18 cellular contexts compared by ENCODE assay signal in genomic region chr13:31891472-31891871, GRCh38.
DNase-seq lines count a peak whose midpoint lies in the region; ATAC-seq, FAIRE-seq and TF ChIP-seq lines count a peak whose summit lies in the region.
"Had no signal": no experiment of that assay in that cellular context is flagged by ENCODE, and none has a peak within 500 bp of the region (broad histone marks: within the 10 kb centered on the region; RNA-seq: fewer than 3 reads in every experiment).

No MANE protein-coding gene starts in this region.

- H3K36me3 ChIP-seq in stomach (no peaks in the 10 kb centered on the region), HepG2 (replicated peaks in 1 of 2; ENCODE audit: control insufficient read depth in 1 of 2, insufficient read depth in 2 of 2, low read length in 2 of 2) (no peaks in the 10 kb centered on the region), PC-3 (ENCODE audit: low read depth, low read length) (no peaks in the 10 kb centered on the region)
- H3K36me3 ChIP-seq: esophagus muscularis mucosa had no signal

- H3K9ac ChIP-seq in HepG2 (ENCODE audit: insufficient read depth, low read depth, low read length), result no peak overlapping the region
- H3K9ac ChIP-seq in PC-3 (ENCODE audit: low read length), result no peak overlapping the region

- FAIRE-seq in HepG2 (lab: Jason Lieb, UNC), result no peak
- FAIRE-seq: HTR-8/SVneo had no signal

- BruUV-seq in HepG2 (replicated peaks; lab: Mats Ljungman, UMichigan), result no TSS peak
- BruUV-seq in PC-3 (replicated peaks; lab: Mats Ljungman, UMichigan), result no TSS peak

- ATAC-seq in HepG2 (no peak), PC-3 (no peak)
- ATAC-seq in activated CD4-positive, CD25-positive, alpha-beta regulatory T cell treated with anti-CD3 and anti-CD28 coated beads, Interleukin-2, amount 50 U/mL, for 24 hours, result no peak
- ATAC-seq: left lobe of liver, natural killer cell had no signal

- H3K4me3 ChIP-seq in stomach (no peak overlapping the region), HepG2 (replicated peaks in 1 of 3; ENCODE audit: insufficient read depth in 1 of 3, low read depth in 2 of 3, low read length in 3 of 3) (no peak overlapping the region), PC-3 (ENCODE audit: low read length) (no peak overlapping the region)
- H3K4me3 ChIP-seq: esophagus muscularis mucosa had no signal

- no peak for TF ChIP-seq CTCF in stomach (IDR thresholded peaks at IDR 0.05)
- TF ChIP-seq CTCF in HepG2 (CRISPR knock-in tag; IDR thresholded peaks at IDR 0.05), result no peak
- no peak for TF ChIP-seq CTCF in PC-3 (conservative IDR thresholded peaks at IDR 0.05; ENCODE audit: low read depth, low read length)

- POLR2A ChIA-PET in HepG2 (lab: Yijun Ruan, JAX) (no interaction called here), PC-3 (lab: Charles Lee; ENCODE audit: unreplicated experiment) (no interaction called here)

- TF ChIP-seq EP300 in stomach (IDR thresholded peaks at IDR 0.05) (no peak), HepG2 (IDR thresholded peaks at IDR 0.05; ENCODE audit: low read depth in 2 of 2, low read length in 2 of 2) (no peak), HepG2 (CRISPR knock-in tag; IDR thresholded peaks at IDR 0.05; ENCODE audit: borderline replicate concordance) (no peak)

- peak; percentile 29 for DNase-seq in NCI-H226
- DNase-seq in caudate nucleus (lab: John Stamatoyannopoulos, UW), result no peak
- peak; percentile 40 for DNase-seq in kidney glomerular epithelial cell (lab: John Stamatoyannopoulos, UW)
- DNase-seq in stomach, result peak; percentile 65
- no peak for DNase-seq in HepG2 (ENCODE audit: low spot score)
- no peak for DNase-seq in stimulated activated CD4-positive, alpha-beta T cell treated with anti-CD3 and anti-CD28 coated beads, Interleukin-1b, Interleukin-23, amount 100 ng/mL, for 48 hours
- DNase-seq in PC-3, result no peak
- DNase-seq: activated CD4-positive, alpha-beta memory T cell treated with anti-CD3 and anti-CD28 coated beads for 36 hours; cortex of kidney; hippocampal formation; natural killer cell; NCI-H2029; NCI-H748 treated with DMSO at 0.1 percent for 48 hours; stimulated activated CD4-positive, alpha-beta T cell treated with anti-CD3 and anti-CD28 coated beads, Interleukin-2, amount 100 ng/mL, for 24 hours had no signal

- H4K20me1 ChIP-seq in HepG2 (ENCODE audit: insufficient read depth, low read length), result no peaks in the 10 kb centered on the region
- no peaks in the 10 kb centered on the region for H4K20me1 ChIP-seq in PC-3 (ENCODE audit: low read length)

- intact Hi-C loops in stomach (cut with DNase I; ENCODE audit: low total_unique reads), result no loop called here
- intact Hi-C loops in HepG2 (cut with micrococcal nuclease; ENCODE audit: unreplicated experiment), result no loop called here
- intact Hi-C loops in PC-3 (cut with micrococcal nuclease), result no loop called here

- H3K4me1 ChIP-seq in stomach (peaks cover 0 to 44% (median 23%) of the 10 kb centered on the region in 4 donors), HepG2 (ENCODE audit: insufficient read depth, low read length) (no peaks in the 10 kb centered on the region), PC-3 (ENCODE audit: insufficient read depth, low read length) (no peaks in the 10 kb centered on the region)

- H3F3A ChIP-seq in PC-3 (ENCODE audit: low read length, unreplicated experiment), result no peaks in the 10 kb centered on the region

- H3K9me3 ChIP-seq in stomach (no peaks in the 10 kb centered on the region), HepG2 (ENCODE audit: low read length) (no peaks in the 10 kb centered on the region), PC-3 (ENCODE audit: low read length) (no peaks in the 10 kb centered on the region)
- H3K9me3 ChIP-seq: esophagus muscularis mucosa had no signal

- H3K79me2 ChIP-seq in HepG2 (ENCODE audit: insufficient read depth, low read length), result no peaks in the 10 kb centered on the region
- H3K79me2 ChIP-seq in PC-3 (ENCODE audit: low read length), result no peaks in the 10 kb centered on the region

- CTCF ChIA-PET in HepG2 (lab: Yijun Ruan, JAX; ENCODE audit: low intra/inter-chr PET ratio, low total read pairs), result no interaction called here
- CTCF ChIA-PET in PC-3 (lab: Charles Lee), result no interaction called here

- H3K27me3 ChIP-seq in stomach (no peaks in the 10 kb centered on the region), HepG2 (ENCODE audit: control insufficient read depth in 1 of 2, insufficient read depth in 2 of 2, low read length in 2 of 2) (0 out of 5 replicates have a peak, but pooled peaks cover 0 to 4% of the 10 kb centered on the region in 2 experiments), PC-3 (ENCODE audit: low read length) (0 out of 2 replicates have a peak, but pooled peaks cover 4% of the 10 kb centered on the region)
- H3K27me3 ChIP-seq: esophagus muscularis mucosa had no signal

- in situ Hi-C loops in HepG2 (cut with HindIII; ENCODE audit: extremely low pct_ligation_motif_present, low pct_unique_long_range_greater_than_20kb), result no loop called here

- no peak overlapping the region for H2AFZ ChIP-seq in HepG2 (ENCODE audit: low read length)
- H2AFZ ChIP-seq in PC-3 (ENCODE audit: low read length), result no peak overlapping the region

- TF ChIP-seq POLR2A in stomach (IDR thresholded peaks at IDR 0.05) (no peak), HepG2 (IDR thresholded peaks at IDR 0.05; ENCODE audit: insufficient read depth in 1 of 2, low read depth in 2 of 2, low read length in 2 of 2) (no peak)

- no peaks in the 10 kb centered on the region for H3K9me2 ChIP-seq in PC-3 (replicated peaks; ENCODE audit: low read length)

- H3K27ac ChIP-seq in caudate nucleus (ENCODE audit: low read depth, low read length), result peak overlapping the region; percentile 46
- H3K27ac ChIP-seq in stomach, result peak overlapping the region in 4 of 5 donors; percentile 34 to 65 (median 56)
- H3K27ac ChIP-seq in HepG2 (ENCODE audit: extremely low read length, insufficient read depth, low read length), result no peak overlapping the region
- no peak overlapping the region for H3K27ac ChIP-seq in PC-3 (ENCODE audit: low read length)
- H3K27ac ChIP-seq: esophagus muscularis mucosa had no signal

- WGBS in stomach, 5 donors, result 21 to 48% (median 26%) methylated on average over 2 of the region's 2 CpGs
- WGBS in HepG2 (ENCODE audit: low lambda C conversion rate), result 53% methylated on average over 2 of the region's 2 CpGs

- no peak for TF ChIP-seq RAD21 in HepG2 (CRISPR knock-in tag; IDR thresholded peaks at IDR 0.05)

- H3K4me2 ChIP-seq in HepG2 (ENCODE audit: low read depth, low read length) (no peak overlapping the region), PC-3 (ENCODE audit: low read length) (no peak overlapping the region)

TF ChIP-seq in HepG2, 621 proteins besides CTCF, POLR2A, EP300 and RAD21:
- TF ChIP-seq HOXA3 (CRISPR knock-in tag; IDR thresholded peaks at IDR 0.05) (no peak), ZNF136 (CRISPR knock-in tag; IDR thresholded peaks at IDR 0.05; ENCODE audit: low read depth) (no peak), NR3C1 (CRISPR knock-in tag; IDR thresholded peaks at IDR 0.05) (no peak)
TF ChIP-seq in HepG2: peak in this region for 0.

Comparison
In these comparisons a context has a peak if more than half of its experiments do, and no peak if none do; other contexts are left out.
1. DNase-seq: peak in NCI-H226 (single experiment), kidney glomerular epithelial cell (single experiment) and stomach (single experiment); none in caudate nucleus (0 of 61), HepG2 (single experiment), stimulated activated CD4-positive, alpha-beta T cell treated with anti-CD3 and anti-CD28 coated beads, Interleukin-1b, Interleukin-23, amount 100 ng/mL, for 48 hours (single experiment) and PC-3 (single experiment).
2. H3K27ac ChIP-seq: peak in caudate nucleus (single experiment) and stomach (4 of 5); none in HepG2 (single experiment) and PC-3 (single experiment).